8 cellular contexts compared by ENCODE assay signal in the genomic region with DNA sequence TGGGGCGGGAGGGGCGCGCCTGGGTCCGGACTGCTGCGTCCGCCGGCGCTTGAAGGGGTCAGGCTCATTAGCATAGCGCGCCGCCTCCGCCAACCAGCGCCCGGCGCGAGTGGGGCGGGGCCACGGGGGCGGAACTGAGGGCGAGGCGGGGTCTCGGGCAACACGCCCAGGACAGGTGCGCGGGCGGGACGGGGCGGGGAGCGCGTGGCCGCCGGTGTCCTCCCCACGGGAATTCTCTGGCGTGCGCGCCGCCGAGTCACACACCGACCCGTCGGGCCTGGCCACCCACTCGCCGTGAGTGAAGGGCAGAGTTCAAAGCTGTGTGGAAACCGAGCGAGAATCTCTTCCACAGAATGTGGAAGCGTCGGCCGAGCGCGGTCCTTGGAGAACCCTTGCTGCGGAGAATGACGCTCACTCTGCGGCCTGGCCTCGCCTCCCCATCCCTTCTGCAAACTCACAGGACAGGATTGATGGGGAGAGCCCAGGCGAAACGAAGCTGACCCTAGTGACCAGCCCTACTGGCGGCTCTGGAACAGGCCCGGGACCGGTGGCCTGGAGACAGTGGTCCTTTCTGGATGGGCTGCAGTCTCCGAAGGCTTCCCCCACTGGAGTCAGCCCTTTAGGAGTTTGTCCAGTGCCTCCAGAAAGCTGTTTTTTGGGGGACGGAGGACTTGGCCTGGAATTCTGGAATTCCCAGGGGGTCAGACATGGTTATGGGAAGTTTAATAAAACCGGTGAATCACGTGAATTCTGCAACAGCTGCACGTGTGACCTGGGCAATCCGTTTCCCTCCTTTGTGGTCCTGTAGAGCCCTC. TPM values are rescaled to one million over a fixed set of nuclear protein-coding genes. Genes with fewer than 3 reads are reported as not detected.
DNase-seq lines count a peak whose midpoint lies in the region; ATAC-seq and TF ChIP-seq lines count a peak whose summit lies in the region.

A gene (minus strand): TSS at position 69 of the 815 bp plus-strand sequence. CDS start 101 bp downstream, outside the sequence.

- H3K27me3 Mint-ChIP-seq in IgD-negative memory B cell, result no peaks in the 10 kb centered on the region
- peaks cover 54% of the 10 kb centered on the region for H3K27me3 Mint-ChIP-seq in type B pancreatic cell

- H3K4me2 ChIP-seq in parathyroid adenoma (ENCODE audit: low read length), result peak within 1 kb of the TSS; percentile 93

- H3K36me3 Mint-ChIP-seq in IgD-negative memory B cell (no peaks in the 10 kb centered on the region), type B pancreatic cell (no peaks in the 10 kb centered on the region)

- H3K4me3 Mint-ChIP-seq in IgD-negative memory B cell, result peak within 1 kb of the TSS; percentile 80 to 94 (median 90)
- H3K4me3 Mint-ChIP-seq in type B pancreatic cell, result peak within 1 kb of the TSS; percentile 65

- no peaks in the 10 kb centered on the region for H3K9me3 ChIP-seq in parathyroid adenoma (ENCODE audit: control insufficient read depth, low read length)

- H3K4me1 Mint-ChIP-seq in IgD-negative memory B cell, result peaks cover 27 to 31% (median 28%) of the 10 kb centered on the region in 3 donors
- no peaks in the 10 kb centered on the region for H3K4me1 Mint-ChIP-seq in type B pancreatic cell (ENCODE audit: unreplicated experiment)

- H3K36me3 ChIP-seq in parathyroid adenoma (ENCODE audit: control insufficient read depth, insufficient read depth, low read length), result no peaks in the 10 kb centered on the region

- H3K4me3 ChIP-seq in parathyroid adenoma (ENCODE audit: low read depth, low read length), result peak within 1 kb of the TSS; percentile 70

- H3K9me3 Mint-ChIP-seq in IgD-negative memory B cell, result no peaks in the 10 kb centered on the region
- H3K9me3 Mint-ChIP-seq in type B pancreatic cell, result no peaks in the 10 kb centered on the region

- H3K79me2 ChIP-seq in parathyroid adenoma, result no peaks in the 10 kb centered on the region

- no peak within 1 kb of the TSS for H3K9ac ChIP-seq in parathyroid adenoma

- H3K27ac ChIP-seq in parathyroid adenoma, result peak within 1 kb of the TSS; percentile 48

- peak; percentile 95 for DNase-seq in D341Med (ENCODE audit: low spot score)
- peak; percentile 46 for DNase-seq in SHP77 treated with DMSO at 0.1 percent for 48 hours (lab: John Stamatoyannopoulos, UW)
- DNase-seq in activated naive CD4-positive, alpha-beta T cell treated with Interleukin-2 at 50 U/mL for 16 hours, result peak; percentile 90
- peak; percentile 91 for DNase-seq in Right ventricle myocardium superior
- peak; percentile 86 for DNase-seq in type B pancreatic cell (ENCODE audit: extremely low spot score, unreplicated experiment)

- intact Hi-C loops in Right ventricle myocardium superior (cut with DNase I), result no loop called here

- ATAC-seq in GM21526 (IDR thresholded peaks at IDR 0.05; ENCODE audit: low FRiP score, unreplicated experiment) (peak; percentile 49), Right ventricle myocardium superior (ENCODE audit: poor library complexity) (peak; percentile 94)

- no peak for TF ChIP-seq CTCF in parathyroid adenoma (IDR thresholded peaks at IDR 0.05)
- no peak for TF ChIP-seq CTCF in type B pancreatic cell (conservative IDR thresholded peaks at IDR 0.05)

- peaks cover 23% of the 10 kb centered on the region for H3K4me1 ChIP-seq in parathyroid adenoma

- H3K27ac Mint-ChIP-seq in IgD-negative memory B cell (peak within 1 kb of the TSS in 1 of 3 donors; percentile 82), type B pancreatic cell (no peak within 1 kb of the TSS)

- H2AFZ ChIP-seq in parathyroid adenoma, result peak within 1 kb of the TSS; percentile 75

- no peaks in the 10 kb centered on the region for H3K27me3 ChIP-seq in parathyroid adenoma (ENCODE audit: control insufficient read depth, insufficient read depth, low read length)

RNA-seq across cellular contexts. Expression of the gene that starts here (rescaled TPM):
- polyA plus RNA-seq in IgD-negative memory B cell, result 12.3 TPM
- total RNA-seq in Right ventricle myocardium superior (3.0 TPM), type B pancreatic cell (ENCODE audit: low replicate concordance) (0.68 and 0.79 TPM in 2 replicates)

Comparison
In these comparisons a context has a peak if more than half of its experiments do, and no peak if none do; other contexts are left out.
1. Peak in every context shown above with its lines: DNase-seq, ATAC-seq, H3K4me3 ChIP-seq and H3K27ac ChIP-seq.
2. Peak in DNase-seq in type B pancreatic cell; RNA of the gene not detected or under 1 TPM.